ENCODE assay signal across 27 cellular contexts in the genomic region with DNA sequence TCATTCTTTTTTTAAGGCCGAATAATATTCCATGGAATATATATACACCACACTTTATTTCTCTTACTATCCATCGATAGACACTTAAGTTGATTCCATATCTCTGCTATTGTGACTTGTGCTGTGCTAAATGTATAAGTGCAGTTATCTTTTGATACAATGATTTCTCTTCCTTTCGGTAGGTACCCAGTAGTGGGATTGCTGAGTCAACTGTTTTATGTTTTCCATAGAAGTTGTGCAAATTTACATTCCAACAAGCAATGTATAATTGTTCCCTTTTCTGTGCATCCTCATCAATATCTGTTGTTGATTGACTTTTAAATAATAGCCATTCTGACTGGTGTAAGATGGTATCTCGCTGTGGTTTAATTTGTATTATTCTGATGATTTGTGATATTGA.
"Had no signal": no experiment of that assay in that cellular context is flagged by ENCODE, and none has a peak within 500 bp of the region (broad histone marks: within the 10 kb centered on the region; RNA-seq: fewer than 3 reads in every experiment).

No MANE protein-coding gene starts in this region.

- FAIRE-seq: urothelium cell line had no signal

- H3K9me3 ChIP-seq: suprapubic skin, testis, thoracic aorta, thyroid gland, tibial artery, transverse colon, upper lobe of left lung, upper lobe of right lung, uterus had no signal

- H3K36me3 ChIP-seq: stomach, suprapubic skin, thoracic aorta, thyroid gland, tibial artery, tibial nerve, transverse colon, upper lobe of left lung, upper lobe of right lung, uterus, vagina had no signal

- ATAC-seq: stimulated activated effector memory CD8-positive, alpha-beta T cell treated with anti-CD3 and anti-CD28 coated beads, Interleukin-12 subunit alpha, Interleukin-12 subunit beta, amount 100 ng/mL, for 72 hours; stimulated activated memory B cell treated with anti-CD40 and anti-IgM and Interleukin-4, amounts not matched to agents 10 μg/mL and 1 μg/mL and 100 μg/mL, for 72 hours; stimulated activated naive B cell treated with anti-CD40 and anti-IgM and Interleukin-4, amounts not matched to agents 10 μg/mL and 1 μg/mL and 100 μg/mL, for 72 hours; stimulated activated naive CD8-positive, alpha-beta T cell treated with anti-CD3 and anti-CD28 coated beads, Interleukin-15, amount 100 ng/mL, for 72 hours; stimulated activated naive CD8-positive, alpha-beta T cell treated with anti-CD3 and anti-CD28 coated beads, Interleukin-15, Interleukin-2, amounts not matched to agents 100 U/mL and 50 U/mL, for 24 hours; upper lobe of right lung had no signal

- H3K27ac ChIP-seq: stomach, suprapubic skin, testis, thoracic aorta, thyroid gland, tibial artery, tibial nerve, transverse colon, upper lobe of left lung, upper lobe of right lung, uterus, vagina had no signal

- H3K4me3 ChIP-seq: stomach, suprapubic skin, testis, thoracic aorta, thyroid gland, tibial artery, tibial nerve, transverse colon, upper lobe of left lung, upper lobe of right lung, uterus, vagina had no signal

- H3K27me3 ChIP-seq: stomach, suprapubic skin, testis, thyroid gland, tibial artery, tibial nerve, transverse colon, upper lobe of left lung, upper lobe of right lung, vagina had no signal

- H3K4me1 ChIP-seq: stomach, suprapubic skin, testis, thyroid gland, tibial artery, tibial nerve, transverse colon, upper lobe of left lung, upper lobe of right lung, uterus, vagina had no signal

- DNase-seq: stimulated activated CD4-positive, alpha-beta T cell treated with anti-CD3 and anti-CD28 coated beads, Interleukin-2, amount 100 ng/mL, for 48 hours; stimulated activated CD4-positive, alpha-beta T cell treated with anti-CD3 and anti-CD28 coated beads, Interleukin-4, amount 100 ng/mL, for 1 hour; stimulated activated CD4-positive, alpha-beta T cell treated with anti-CD3 and anti-CD28 coated beads, Interleukin-4, amount 100 ng/mL, for 24 hours; stimulated activated CD4-positive, alpha-beta T cell treated with anti-CD3 and anti-CD28 coated beads, Interleukin-4, amount 100 ng/mL, for 4 hours; stimulated activated CD8-positive, alpha-beta memory T cell treated with anti-CD3 and anti-CD28 coated beads, Interleukin-4, amount 100 ng/mL, for 48 hours; stimulated activated naive B cell treated with anti-CD40 and anti-IgM and Interleukin-4, amounts not matched to agents 10 μg/mL and 1 μg/mL and 100 μg/mL, for 72 hours; stimulated activated naive CD4-positive, alpha-beta T cell; stimulated activated naive CD4-positive, alpha-beta T cell treated with Interleukin-2 at 50 U/mL for 16 hours; stimulated activated naive CD8-positive, alpha-beta T cell treated with anti-CD3 and anti-CD28 coated beads, Interleukin-15, amount 100 ng/mL, for 72 hours; stimulated activated naive CD8-positive, alpha-beta T cell treated with anti-CD3 and anti-CD28 coated beads, Interleukin-15, Interleukin-2, amounts not matched to agents 100 U/mL and 50 U/mL, for 24 hours; stomach; substantia nigra; testis; thyroid gland; tibial artery; transverse colon; trophoblast cell; upper lobe of left lung; upper lobe of right lung; uterus had no signal
